ENCODE assay signal across 8 cellular contexts in the genomic region with DNA sequence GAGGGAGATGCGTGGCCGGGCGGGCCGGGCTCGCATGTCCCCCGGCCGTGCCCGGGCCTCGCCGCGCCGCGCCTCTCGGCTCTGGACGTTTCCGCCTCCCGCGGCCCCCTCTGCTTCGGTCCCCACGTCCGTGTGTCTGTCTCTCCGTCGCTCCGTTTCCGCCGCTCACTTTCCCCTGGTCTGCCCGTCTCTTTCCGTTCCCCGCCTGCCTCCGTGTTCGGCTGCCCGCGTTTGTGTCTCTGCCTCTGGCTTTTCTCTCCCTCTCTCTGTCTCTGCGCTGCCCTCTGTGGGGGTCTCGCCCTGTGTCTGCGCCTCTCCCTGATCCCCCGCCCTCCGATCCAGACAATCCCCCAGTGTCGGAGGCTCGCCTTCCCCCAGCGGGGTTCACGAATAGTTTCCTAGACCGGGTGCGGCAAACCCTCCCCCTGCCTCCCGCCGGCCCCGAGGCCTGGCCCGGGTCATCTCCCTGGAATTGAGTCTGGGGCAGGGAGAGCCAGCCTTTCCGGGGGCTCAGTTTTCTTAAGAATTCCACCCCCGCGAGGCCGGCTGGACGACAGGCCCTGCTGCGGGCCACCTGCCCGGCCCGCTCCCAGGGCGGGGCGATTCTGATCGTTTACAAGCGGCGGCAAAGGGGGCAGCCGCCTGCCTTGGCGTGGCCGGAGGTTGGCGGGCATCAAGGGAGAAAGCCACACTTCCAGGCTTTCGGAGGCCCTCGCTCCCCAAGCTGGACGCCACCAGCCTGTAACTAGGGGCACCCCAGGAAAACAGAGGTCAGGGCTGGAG. TPM values are rescaled to one million over a fixed set of nuclear protein-coding genes. Genes with fewer than 3 reads are reported as not detected.
A peak's percentile ranks its signal among the peaks of the same experiment; 100 is the strongest.
DNase-seq lines count a peak whose midpoint lies in the region; ATAC-seq and TF ChIP-seq lines count a peak whose summit lies in the region.

No MANE protein-coding gene starts in this region.

- H3K9me2 ChIP-seq in DOHH2 (replicated peaks; ENCODE audit: control insufficient read depth, low read length), result no peaks in the 10 kb centered on the region

- in situ Hi-C loops in KBM-7 (cut with MboI; ENCODE audit: low pct_unique_long_range_greater_than_20kb, low sequenced_read_pairs), result no loop called here

- ATAC-seq in HG03045 (IDR thresholded peaks at IDR 0.05; ENCODE audit: unreplicated experiment) (no peak), GM19328 (IDR thresholded peaks at IDR 0.05; ENCODE audit: unreplicated experiment) (no peak)

- DNase-seq in KBM-7, result peak; percentile 43
- DNase-seq in activated T-cell treated with anti-CD3 and anti-CD28 coated beads, Interleukin-2, amount 50 U/mL, for 48 hours, result peak; percentile 67 to 74
- peak; percentile 26 for DNase-seq in fibroblast of villous mesenchyme (ENCODE audit: low read depth)
- DNase-seq in neuronal stem cell (ENCODE audit: low spot score), result no peak
- no peak for DNase-seq in mesenteric fat pad (ENCODE audit: low spot score)

- peak overlapping the region; percentile 94 for H3K9ac ChIP-seq in neuronal stem cell (ENCODE audit: low read depth, low read length, poor library complexity)

- H3K27ac ChIP-seq in DOHH2 (ENCODE audit: low read depth, low read length), result no peak overlapping the region
- no peak overlapping the region for H3K27ac ChIP-seq in neuronal stem cell (replicated peaks; ENCODE audit: low read length)

- H2AK5ac ChIP-seq in neuronal stem cell (ENCODE audit: low read depth, low read length), result peak overlapping the region; percentile 86

- H3K4me1 ChIP-seq in DOHH2 (ENCODE audit: control insufficient read depth, low read length) (peaks cover 3% of the 10 kb centered on the region; the same call in 1 of the 2 replicates), neuronal stem cell (ENCODE audit: control insufficient read depth in 2 of 2, insufficient read depth in 1 of 2, low read depth in 1 of 2, low read length in 2 of 2) (peaks cover 14 to 15% of the 10 kb centered on the region in 2 donors)

- H3K36me3 ChIP-seq in DOHH2 (ENCODE audit: control insufficient read depth, low read length), result no peaks in the 10 kb centered on the region
- no peaks in the 10 kb centered on the region for H3K36me3 ChIP-seq in neuronal stem cell (replicated peaks in 1 of 2; ENCODE audit: control insufficient read depth in 2 of 2, insufficient read depth in 2 of 2, low read length in 2 of 2)

- no CpG with 5 or more reads among the region's 68 CpGs for WGBS in neuronal stem cell (ENCODE audit: extremely low coverage in 2 of 2, insufficient read length in 2 of 2, insufficient replicate concordance in 1 of 2), 2 donors

- no peak for TF ChIP-seq CTCF in DOHH2 (IDR thresholded peaks at IDR 0.05; ENCODE audit: low read depth, low read length, poor library complexity, severe bottlenecking)
- TF ChIP-seq CTCF in fibroblast of villous mesenchyme (IDR thresholded peaks at IDR 0.05; ENCODE audit: insufficient read depth, low read depth, low read length), result no peak

- peak overlapping the region; percentile 97 for H3K18ac ChIP-seq in neuronal stem cell (ENCODE audit: low read length)

- peak overlapping the region; percentile 9 for H4K8ac ChIP-seq in neuronal stem cell (ENCODE audit: low read depth, low read length)

- peak overlapping the region; percentile 87 for H2BK120ac ChIP-seq in neuronal stem cell (ENCODE audit: low read depth, low read length)

- no peak overlapping the region for H2BK12ac ChIP-seq in neuronal stem cell (ENCODE audit: low read length)

- peak overlapping the region; percentile 86 for H3K23ac ChIP-seq in neuronal stem cell (ENCODE audit: low read depth, low read length, poor library complexity)

- H3K4me3 ChIP-seq in DOHH2 (ENCODE audit: low read length) (peak overlapping the region; percentile 35), fibroblast of villous mesenchyme (ENCODE audit: low read depth, low read length) (peak overlapping the region; percentile 86), neuronal stem cell (ENCODE audit: low read length in 2 of 2) (peak overlapping the region; percentile 53 to 91)

- H3K9me3 ChIP-seq in DOHH2 (ENCODE audit: control insufficient read depth, insufficient read depth, low read length) (no peaks in the 10 kb centered on the region), neuronal stem cell (replicated peaks in 1 of 2; ENCODE audit: control insufficient read depth in 2 of 2, insufficient read depth in 1 of 2, low read depth in 1 of 2, low read length in 2 of 2) (no peaks in the 10 kb centered on the region)

- H3K14ac ChIP-seq in neuronal stem cell (ENCODE audit: low read length), result peak overlapping the region; percentile 90

- H3K4ac ChIP-seq in neuronal stem cell (ENCODE audit: low read length), result peak overlapping the region; percentile 56

- H3K79me2 ChIP-seq in DOHH2 (ENCODE audit: control insufficient read depth, low read length), result no peaks in the 10 kb centered on the region

- peak overlapping the region; percentile 69 for H2BK5ac ChIP-seq in neuronal stem cell (ENCODE audit: low read length)

- peak overlapping the region; percentile 70 for H2BK15ac ChIP-seq in neuronal stem cell (ENCODE audit: low read length)

- H3K79me1 ChIP-seq in neuronal stem cell (ENCODE audit: low read depth, low read length), result peaks cover 12% of the 10 kb centered on the region

- no peaks in the 10 kb centered on the region for H3F3A ChIP-seq in DOHH2 (ENCODE audit: control insufficient read depth, insufficient read depth)

- no peaks in the 10 kb centered on the region for H4K20me1 ChIP-seq in DOHH2 (ENCODE audit: control insufficient read depth, insufficient read depth, low read depth, low read length)

- no peak overlapping the region for H4K91ac ChIP-seq in neuronal stem cell (ENCODE audit: low read depth, low read length, poor library complexity)

- peak overlapping the region; percentile 96 for H2AFZ ChIP-seq in neuronal stem cell (ENCODE audit: low read length)

- H3K4me2 ChIP-seq in DOHH2 (ENCODE audit: low read length), result peak overlapping the region; percentile 58
- peak overlapping the region; percentile 95 for H3K4me2 ChIP-seq in neuronal stem cell (ENCODE audit: insufficient read depth, low read length, poor library complexity, severe bottlenecking)

- H3K27me3 ChIP-seq in DOHH2 (ENCODE audit: control insufficient read depth, low read length) (peaks cover 59% of the 10 kb centered on the region), neuronal stem cell (ENCODE audit: control insufficient read depth in 3 of 3, insufficient read depth in 3 of 3, low read depth in 1 of 3, low read length in 3 of 3) (peaks cover 3 to 63% (median 40%) of the 10 kb centered on the region in 3 experiments)

RNA-seq across cellular contexts. Expression of a gene that starts 0.8 kb away (rescaled TPM):
- total RNA-seq in fibroblast of villous mesenchyme (61.3 and 90.5 TPM in 2 replicates), mesenteric fat pad (126 TPM)
- 21.8 TPM for polyA plus RNA-seq in neuronal stem cell (2013, experiment 1 of 2)
- 20.7 TPM for polyA plus RNA-seq in neuronal stem cell (2013, experiment 2 of 2)

RNA-seq across cellular contexts. Expression of a gene that starts 19.7 kb away (rescaled TPM):
- total RNA-seq in fibroblast of villous mesenchyme (not detected in 2 replicates), mesenteric fat pad (not detected)
- 0.26 TPM for polyA plus RNA-seq in neuronal stem cell (2013, experiment 1 of 2)
- polyA plus RNA-seq in neuronal stem cell (2013, experiment 2 of 2), result 0.18 TPM

Comparison
In these comparisons a context has a peak if more than half of its experiments do, and no peak if none do; other contexts are left out.
1. H3K4me3 ChIP-seq: peak in every context shown above with its lines; median percentile 86 in fibroblast of villous mesenchyme; 72 in neuronal stem cell; 35 in DOHH2.
2. DNase-seq: peak in KBM-7 (single experiment), activated T-cell treated with anti-CD3 and anti-CD28 coated beads, Interleukin-2, amount 50 U/mL, for 48 hours (2 of 2) and fibroblast of villous mesenchyme (single experiment); none in neuronal stem cell (single experiment) and mesenteric fat pad (single experiment).